8 cellular contexts compared by ENCODE assay signal in the genomic region with DNA sequence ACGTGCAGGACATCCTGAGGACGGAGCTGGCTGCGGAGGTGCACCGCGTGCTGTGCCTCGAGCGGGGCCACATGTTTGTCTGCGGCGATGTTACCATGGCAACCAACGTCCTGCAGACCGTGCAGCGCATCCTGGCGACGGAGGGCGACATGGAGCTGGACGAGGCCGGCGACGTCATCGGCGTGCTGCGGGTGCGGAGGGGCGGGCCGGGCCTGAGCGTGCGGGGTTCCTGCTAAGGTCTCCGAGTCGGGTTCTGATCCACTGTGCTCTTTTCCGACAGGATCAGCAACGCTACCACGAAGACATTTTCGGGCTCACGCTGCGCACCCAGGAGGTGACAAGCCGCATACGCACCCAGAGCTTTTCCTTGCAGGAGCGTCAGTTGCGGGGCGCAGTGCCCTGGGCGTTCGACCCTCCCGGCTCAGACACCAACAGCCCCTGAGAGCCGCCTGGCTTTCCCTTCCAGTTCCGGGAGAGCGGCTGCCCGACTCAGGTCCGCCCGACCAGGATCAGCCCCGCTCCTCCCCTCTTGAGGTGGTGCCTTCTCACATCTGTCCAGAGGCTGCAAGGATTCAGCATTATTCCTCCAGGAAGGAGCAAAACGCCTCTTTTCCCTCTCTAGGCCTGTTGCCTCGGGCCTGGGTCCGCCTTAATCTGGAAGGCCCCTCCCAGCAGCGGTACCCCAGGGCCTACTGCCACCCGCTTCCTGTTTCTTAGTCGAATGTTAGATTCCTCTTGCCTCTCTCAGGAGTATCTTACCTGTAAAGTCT. TPM values are rescaled to one million over a fixed set of nuclear protein-coding genes. Genes with fewer than 3 reads are reported as not detected.
A peak's percentile ranks its signal among the peaks of the same experiment; 100 is the strongest.
DNase-seq lines count a peak whose midpoint lies in the region; ATAC-seq lines count a peak whose summit lies in the region.

No MANE protein-coding gene starts in this region.

- H3K36me3 Mint-ChIP-seq in central memory CD8-positive, alpha-beta T cell (ENCODE audit: insufficient read depth) = peaks cover 29% of the 10 kb centered on the region

- peaks cover 65% of the 10 kb centered on the region for H3K4me1 Mint-ChIP-seq in central memory CD8-positive, alpha-beta T cell

- H3K9me3 Mint-ChIP-seq in central memory CD8-positive, alpha-beta T cell = no peaks in the 10 kb centered on the region

- ATAC-seq in HG03280 (IDR thresholded peaks at IDR 0.05; ENCODE audit: unreplicated experiment) = peak; percentile 43
- ATAC-seq in central memory CD8-positive, alpha-beta T cell (replicated peaks; ENCODE audit: extremely low read depth, poor library complexity, severe bottlenecking) = peak; percentile 77
- ATAC-seq in left lobe of liver = peak; percentile 11
- no peak for ATAC-seq in GM21381 (IDR thresholded peaks at IDR 0.05; ENCODE audit: unreplicated experiment)

- H3K4me3 Mint-ChIP-seq in central memory CD8-positive, alpha-beta T cell = peak overlapping the region; percentile 88

- DNase-seq in EL = peak; percentile 71
- peak; percentile 79 for DNase-seq in activated CD4-positive, CD25-positive, alpha-beta regulatory T cell treated with anti-CD3 and anti-CD28 coated beads, Interleukin-2, amount 50 U/mL, for 72 hours
- DNase-seq in central memory CD8-positive, alpha-beta T cell (ENCODE audit: low spot score in 2 of 2) = peak; percentile 86 to 91
- DNase-seq in left lobe of liver (ENCODE audit: low spot score) = no peak
- DNase-seq in stimulated activated CD4-positive, alpha-beta T cell treated with anti-CD3 and anti-CD28 coated beads, TNF-alpha, amount 100 ng/mL, for 4 hours (ENCODE audit: low read depth in 3 of 3) = peak in 2 of 3 experiments; percentile 61 to 70
- no peak for DNase-seq in NCI-H446 (lab: John Stamatoyannopoulos, UW)

- peak overlapping the region; percentile 99 for H3K27ac Mint-ChIP-seq in central memory CD8-positive, alpha-beta T cell (ENCODE audit: low read depth)

- H3K27me3 Mint-ChIP-seq in central memory CD8-positive, alpha-beta T cell = peaks cover 12% of the 10 kb centered on the region

RNA-seq across cellular contexts. Expression of gene ATG9B, which starts 10.4 kb away (rescaled TPM):
- not detected for total RNA-seq in left lobe of liver

RNA-seq across cellular contexts. Expression of gene ABCB8, which starts 14.3 kb away (rescaled TPM):
- 29.1 TPM for total RNA-seq in left lobe of liver

RNA-seq across cellular contexts. Expression of gene NOS3, which starts 23.1 kb away (rescaled TPM):
- 8.7 TPM for total RNA-seq in left lobe of liver

RNA-seq across cellular contexts. Expression of gene ASIC3, which starts 34.4 kb away (rescaled TPM):
- 2.2 TPM for total RNA-seq in left lobe of liver

RNA-seq across cellular contexts. Expression of gene KCNH2, which starts 35.8 kb away (rescaled TPM):
- total RNA-seq in left lobe of liver = 0.28 TPM

Comparison
In these comparisons a context has a peak if more than half of its experiments do, and no peak if none do; other contexts are left out.
1. DNase-seq: peak in EL (single experiment), activated CD4-positive, CD25-positive, alpha-beta regulatory T cell treated with anti-CD3 and anti-CD28 coated beads, Interleukin-2, amount 50 U/mL, for 72 hours (single experiment), central memory CD8-positive, alpha-beta T cell (2 of 2) and stimulated activated CD4-positive, alpha-beta T cell treated with anti-CD3 and anti-CD28 coated beads, TNF-alpha, amount 100 ng/mL, for 4 hours (2 of 3); none in left lobe of liver (single experiment) and NCI-H446 (0 of 2).